20 cellular contexts compared by ENCODE assay signal in genomic region chr11:49221112-49221511, GRCh38. TPM values are rescaled to one million over a fixed set of nuclear protein-coding genes. Genes with fewer than 3 reads are reported as not detected.
DNase-seq lines count a peak whose midpoint lies in the region; ATAC-seq and TF ChIP-seq lines count a peak whose summit lies in the region.
"Had no signal": no experiment of that assay in that cellular context is flagged by ENCODE, and none has a peak within 500 bp of the region (broad histone marks: within the 10 kb centered on the region; RNA-seq: fewer than 3 reads in every experiment).

No MANE protein-coding gene starts in this region.

- TF ChIP-seq CTCF in Loucy (conservative IDR thresholded peaks at IDR 0.05; ENCODE audit: low read length) = 0 out of 2 replicates have a peak, but pooled peaks have one; percentile 13
- no peak for TF ChIP-seq CTCF in PC-3 (conservative IDR thresholded peaks at IDR 0.05; ENCODE audit: low read depth, low read length)
- no peak for TF ChIP-seq CTCF in neural progenitor cell (IDR thresholded peaks at IDR 0.05)
- no peak for TF ChIP-seq CTCF in stomach (IDR thresholded peaks at IDR 0.05)

- no peak for TF ChIP-seq EP300 in stomach (IDR thresholded peaks at IDR 0.05)

- H3K4me3 ChIP-seq in Loucy (ENCODE audit: low read length, poor library complexity, severe bottlenecking) (no peak overlapping the region), PC-3 (ENCODE audit: low read length) (no peak overlapping the region), neural progenitor cell (no peak overlapping the region), stomach (no peak overlapping the region)
- H3K4me3 ChIP-seq: BLaER1 treated with 17β-estradiol and CSF1 and Interleukin-3, amounts not matched to agents 10 nM and 100 nM; GM12878; GM23248 had no signal

- H3K4me1 ChIP-seq in Loucy (ENCODE audit: insufficient read depth, low read length, poor library complexity, severe bottlenecking) (no peaks in the 10 kb centered on the region), PC-3 (ENCODE audit: insufficient read depth, low read length) (no peaks in the 10 kb centered on the region), neural progenitor cell (no peaks in the 10 kb centered on the region), stomach (no peaks in the 10 kb centered on the region)
- H3K4me1 ChIP-seq: BLaER1 treated with 17β-estradiol and CSF1 and Interleukin-3, amounts not matched to agents 10 nM and 100 nM; Caco-2 had no signal

- no peaks in the 10 kb centered on the region for H3K36me3 Mint-ChIP-seq in neural progenitor cell
- H3K36me3 Mint-ChIP-seq: CD4-positive, CD25-positive, alpha-beta regulatory T cell; CD8-positive, alpha-beta memory T cell had no signal

- POLR2A ChIA-PET in PC-3 (lab: Charles Lee; ENCODE audit: unreplicated experiment) = no interaction called here

- H3K4me3 Mint-ChIP-seq in neural progenitor cell = no peak overlapping the region
- H3K4me3 Mint-ChIP-seq: CD4-positive, CD25-positive, alpha-beta regulatory T cell; CD8-positive, alpha-beta memory T cell had no signal

- H3K9me3 Mint-ChIP-seq in neural progenitor cell = peaks cover 15% of the 10 kb centered on the region

- H3K36me3 ChIP-seq in Loucy (ENCODE audit: insufficient read depth, low read length) (no peaks in the 10 kb centered on the region), PC-3 (ENCODE audit: low read depth, low read length) (no peaks in the 10 kb centered on the region), neural progenitor cell (no peaks in the 10 kb centered on the region), stomach (no peaks in the 10 kb centered on the region)
- H3K36me3 ChIP-seq: BLaER1 treated with 17β-estradiol and CSF1 and Interleukin-3, amounts not matched to agents 10 nM and 100 nM had no signal

- TF ChIP-seq POLR2A in stomach (IDR thresholded peaks at IDR 0.05) = no peak

- CTCF ChIA-PET in PC-3 (lab: Charles Lee) = no interaction called here

- H3F3A ChIP-seq in Loucy (ENCODE audit: low read depth) (no peaks in the 10 kb centered on the region), PC-3 (ENCODE audit: low read length, unreplicated experiment) (no peaks in the 10 kb centered on the region), neural progenitor cell (ENCODE audit: low read depth) (no peaks in the 10 kb centered on the region)

- H4K20me1 ChIP-seq in Loucy (ENCODE audit: insufficient read depth, low read length, poor library complexity, severe bottlenecking) (no peaks in the 10 kb centered on the region), PC-3 (ENCODE audit: low read length) (no peaks in the 10 kb centered on the region), neural progenitor cell (ENCODE audit: low read depth) (no peaks in the 10 kb centered on the region)
- H4K20me1 ChIP-seq: BLaER1 treated with 17β-estradiol and CSF1 and Interleukin-3, amounts not matched to agents 10 nM and 100 nM had no signal

- intact Hi-C loops in PC-3 (cut with micrococcal nuclease) = no loop called here
- intact Hi-C loops in left colon (cut with DNase I, micrococcal nuclease) = no loop called here
- intact Hi-C loops in stomach (cut with DNase I; ENCODE audit: low total_unique reads) = no loop called here

- ATAC-seq in PC-3 (no peak), left colon (no peak)
- ATAC-seq: GM12878 had no signal

- H3K27me3 ChIP-seq in Loucy (ENCODE audit: insufficient read depth, low read length, poor library complexity, severe bottlenecking) = no peaks in the 10 kb centered on the region
- H3K27me3 ChIP-seq in PC-3 (ENCODE audit: low read length) = no peaks in the 10 kb centered on the region
- H3K27me3 ChIP-seq in neural progenitor cell = no peaks in the 10 kb centered on the region
- H3K27me3 ChIP-seq in stomach = no peaks in the 10 kb centered on the region
- H3K27me3 ChIP-seq: BLaER1 treated with 17β-estradiol and CSF1 and Interleukin-3, amounts not matched to agents 10 nM and 100 nM had no signal

- DNase-seq in DMS114 treated with DMSO at 0.1 percent for 48 hours (lab: John Stamatoyannopoulos, UW; ENCODE audit: unreplicated experiment) (peak; percentile 4), PC-3 (peak; percentile 2), left colon (no peak), neural progenitor cell (ENCODE audit: low spot score) (no peak), stomach (no peak)
- DNase-seq in stimulated activated CD8-positive, alpha-beta memory T cell treated with anti-CD3 and anti-CD28 coated beads, Interleukin-4, amount 100 ng/mL, for 48 hours = no peak
- DNase-seq: Caco-2; CD4-positive, CD25-positive, alpha-beta regulatory T cell; CD8-positive, alpha-beta memory T cell; DMS79 treated with DMSO at 0.1 percent for 48 hours; EL; GM23248; HCEC 1CT; IMR-90; Karpas-422; KBM-7 had no signal

- H3K9ac ChIP-seq in Loucy (ENCODE audit: low read depth, low read length, poor library complexity, severe bottlenecking) = no peak overlapping the region
- H3K9ac ChIP-seq in PC-3 (ENCODE audit: low read length) = no peak overlapping the region
- no peak overlapping the region for H3K9ac ChIP-seq in neural progenitor cell
- H3K9ac ChIP-seq: BLaER1 treated with 17β-estradiol and CSF1 and Interleukin-3, amounts not matched to agents 10 nM and 100 nM; GM23248 had no signal

- H3K27me3 Mint-ChIP-seq in neural progenitor cell (ENCODE audit: insufficient read depth, low read depth) = no peaks in the 10 kb centered on the region
- H3K27me3 Mint-ChIP-seq: CD8-positive, alpha-beta memory T cell had no signal

- H2AFZ ChIP-seq in Loucy (ENCODE audit: low read length) = no peak overlapping the region
- H2AFZ ChIP-seq in PC-3 (ENCODE audit: low read length) = no peak overlapping the region
- H2AFZ ChIP-seq in neural progenitor cell (replicated peaks) = no peak overlapping the region
- H2AFZ ChIP-seq: GM23248 had no signal

- H3K9me2 ChIP-seq in Loucy (replicated peaks; ENCODE audit: low read depth, low read length) (no peaks in the 10 kb centered on the region), PC-3 (replicated peaks; ENCODE audit: low read length) (no peaks in the 10 kb centered on the region)

- no peak overlapping the region for H3K4me2 ChIP-seq in Loucy (ENCODE audit: low read depth, low read length, poor library complexity, severe bottlenecking)
- no peak overlapping the region for H3K4me2 ChIP-seq in PC-3 (ENCODE audit: low read length)
- no peak overlapping the region for H3K4me2 ChIP-seq in neural progenitor cell
- H3K4me2 ChIP-seq: BLaER1 treated with 17β-estradiol and CSF1 and Interleukin-3, amounts not matched to agents 10 nM and 100 nM had no signal

- no peak overlapping the region for H3K27ac Mint-ChIP-seq in neural progenitor cell
- H3K27ac Mint-ChIP-seq: CD4-positive, CD25-positive, alpha-beta regulatory T cell; CD8-positive, alpha-beta memory T cell had no signal

- no peaks in the 10 kb centered on the region for H3K9me3 ChIP-seq in Loucy (ENCODE audit: insufficient read depth, low read depth, low read length)
- no peaks in the 10 kb centered on the region for H3K9me3 ChIP-seq in PC-3 (ENCODE audit: low read length)
- H3K9me3 ChIP-seq in neural progenitor cell (ENCODE audit: low read depth) = peaks cover 7% of the 10 kb centered on the region
- no peaks in the 10 kb centered on the region for H3K9me3 ChIP-seq in stomach
- H3K9me3 ChIP-seq: BLaER1 treated with 17β-estradiol and CSF1 and Interleukin-3, amounts not matched to agents 10 nM and 100 nM; Caco-2 had no signal

- H3K79me2 ChIP-seq in Loucy (ENCODE audit: insufficient read depth, low read length) (no peaks in the 10 kb centered on the region), PC-3 (ENCODE audit: low read length) (no peaks in the 10 kb centered on the region), neural progenitor cell (ENCODE audit: low read depth) (no peaks in the 10 kb centered on the region)

- H3K27ac ChIP-seq in PC-3 (ENCODE audit: low read length) (no peak overlapping the region), neural progenitor cell (no peak overlapping the region), stomach (no peak overlapping the region)
- H3K27ac ChIP-seq: BLaER1 treated with 17β-estradiol and CSF1 and Interleukin-3, amounts not matched to agents 10 nM and 100 nM; GM23248 had no signal

- no peaks in the 10 kb centered on the region for H3K4me1 Mint-ChIP-seq in neural progenitor cell
- H3K4me1 Mint-ChIP-seq: CD8-positive, alpha-beta memory T cell had no signal

- BruUV-seq in PC-3 (replicated peaks; lab: Mats Ljungman, UMichigan) = no TSS peak

- WGBS in stomach, 5 donors = 83 to 93% (median 87%) methylated on average over 5 of the region's 5 CpGs

RNA-seq across cellular contexts. Expression of gene FOLH1, which starts 12.7 kb away (rescaled TPM):
- total RNA-seq in PC-3 (2014; rRNA removed) = 0.58 TPM in 1 of 2 replicates, not detected in the other
- total RNA-seq in left colon = 1 to 10 TPM in 1 of 2 donors, under 1 TPM in 1; 0.46 to 1.2 TPM
- not detected in 2 replicates for total RNA-seq in neural progenitor cell (ENCODE audit: low replicate concordance)
- 10 to 100 TPM in 2 of 5 donors, not detected in 3; 10.6 to 50.0 TPM for total RNA-seq in stomach
- under 1 TPM in 1 of 3 donors, not detected in 2; 0.98 TPM for polyA plus RNA-seq in stomach
- total RNA-seq: Caco-2; CD4-positive, CD25-positive, alpha-beta regulatory T cell; CD8-positive, alpha-beta memory T cell; G401; GM12878; GM23248; IMR-90 had no signal
- polyA plus RNA-seq: CD4-positive, CD25-positive, alpha-beta regulatory T cell; CD8-positive, alpha-beta memory T cell; GM12878; GM23248; IMR-90 had no signal

Comparison
In these comparisons a context has a peak if more than half of its experiments do, and no peak if none do; other contexts are left out.
1. DNase-seq: peak in DMS114 treated with DMSO at 0.1 percent for 48 hours (single experiment) and PC-3 (single experiment); none in left colon (0 of 2), stimulated activated CD8-positive, alpha-beta memory T cell treated with anti-CD3 and anti-CD28 coated beads, Interleukin-4, amount 100 ng/mL, for 48 hours (single experiment), neural progenitor cell (single experiment) and stomach (single experiment).